ENCODE assay signal across 9 cellular contexts in the genomic region with DNA sequence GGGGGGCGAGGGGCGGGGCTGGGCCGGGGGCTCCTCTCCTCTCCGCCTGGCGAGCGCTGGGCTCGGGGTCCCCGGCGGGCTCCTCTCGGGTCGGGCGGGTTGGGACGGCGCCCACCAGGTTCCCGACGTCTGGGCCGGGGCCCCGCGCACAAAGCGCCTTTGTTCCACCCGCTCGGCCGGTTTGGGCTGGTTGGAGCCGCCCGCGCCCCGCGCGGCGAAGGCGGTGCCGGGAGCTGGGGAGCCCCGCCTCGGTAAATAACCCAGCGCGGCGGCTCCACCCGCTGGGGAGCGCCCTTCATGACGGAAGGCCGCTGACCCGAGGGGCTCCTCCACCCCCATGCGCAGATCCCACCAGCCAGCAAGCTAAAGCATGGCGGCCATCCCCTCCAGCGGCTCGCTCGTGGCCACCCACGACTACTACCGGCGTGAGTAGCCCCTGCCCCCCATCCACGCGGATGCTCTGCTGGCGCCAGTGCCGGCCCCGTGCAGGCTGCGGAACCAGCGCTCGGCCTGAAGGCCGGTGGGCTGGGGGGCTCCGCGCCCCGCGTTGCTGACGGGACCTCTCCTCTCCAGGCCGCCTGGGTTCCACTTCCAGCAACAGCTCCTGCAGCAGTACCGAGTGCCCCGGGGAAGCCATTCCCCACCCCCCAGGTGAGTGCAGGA. TPM values are rescaled to one million over a fixed set of nuclear protein-coding genes. Genes with fewer than 3 reads are reported as not detected.
DNase-seq lines count a peak whose midpoint lies in the region; ATAC-seq, FAIRE-seq and TF ChIP-seq lines count a peak whose summit lies in the region.
"Had no signal": no experiment of that assay in that cellular context is flagged by ENCODE, and none has a peak within 500 bp of the region (broad histone marks: within the 10 kb centered on the region; RNA-seq: fewer than 3 reads in every experiment).

No MANE protein-coding gene starts in this region.

- H2AFZ ChIP-seq in IMR-90 (replicated peaks; ENCODE audit: low read length, poor library complexity) (peak overlapping the region; percentile 89), K562 (ENCODE audit: low read depth, low read length) (no peak overlapping the region)

- no peak overlapping the region for H2BK15ac ChIP-seq in IMR-90 (ENCODE audit: low read depth, low read length)

- peak; percentile 35 for FAIRE-seq in K562 (lab: Jason Lieb, UNC)

- intact Hi-C loops in IMR-90 (cut with micrococcal nuclease) (no loop called here), K562 (cut with micrococcal nuclease) (no loop called here), gastrocnemius medialis (cut with DNase I; ENCODE audit: low total_unique reads) (loop anchor here (1.0 kb wide), 1 partner anchor 25 kb away; no protein-coding TSS in a partner anchor)

- TF ChIP-seq RAD21 in IMR-90 (IDR thresholded peaks at IDR 0.05; ENCODE audit: low read length) (no peak), K562 (CRISPR knock-in tag; conservative IDR thresholded peaks at IDR 0.05 in 1 of 2, IDR thresholded peaks at IDR 0.05 in 1 of 2) (no peak)

- H3K9me3 ChIP-seq in IMR-90 (ENCODE audit: control insufficient read depth, insufficient read depth, low read length) (no peaks in the 10 kb centered on the region), K562 (replicated peaks; ENCODE audit: control insufficient read depth, insufficient read depth, low read depth, low read length) (peaks cover 7% of the 10 kb centered on the region), gastrocnemius medialis (no peaks in the 10 kb centered on the region)

- DNase-seq in DMS79 treated with DMSO at 0.1 percent for 48 hours (lab: John Stamatoyannopoulos, UW) (peak; percentile 37), IMR-90 (peak; percentile 53), T-helper 22 cell (ENCODE audit: low read depth) (peak; percentile 35), K562 (ENCODE audit: extremely low read depth in 1 of 4, low spot score in 3 of 4) (peak; percentile 83 to 91 (median 89)), gastrocnemius medialis (no peak), NCI-H524 (lab: John Stamatoyannopoulos, UW) (no peak)

- POLR2A ChIA-PET in IMR-90 (lab: Charles Lee; ENCODE audit: unreplicated experiment), result interaction anchor here (1.1 kb wide), 1 partner anchor 24 kb away, joined by 3 read pairs; no protein-coding TSS in a partner anchor
- POLR2A ChIA-PET in K562 (lab: Yijun Ruan, JAX), result interaction anchor here (0.6 to 1.7 kb wide), 25 partner anchors 9 to 1822 kb away, joined by 3 to 19 read pairs (median 4); a partner anchor contains a TSS

- peak overlapping the region; percentile 88 for H2BK5ac ChIP-seq in IMR-90 (ENCODE audit: low read depth, low read length, poor library complexity, severe bottlenecking)

- TF ChIP-seq EP300 in K562 (IDR thresholded peaks at IDR 0.05; ENCODE audit: low read length), result no peak

- H2BK120ac ChIP-seq in IMR-90 (ENCODE audit: low read depth, low read length), result no peak overlapping the region

- H3K36me3 ChIP-seq in IMR-90 (ENCODE audit: control insufficient read depth, insufficient read depth, low read length), result peaks cover 23% of the 10 kb centered on the region
- H3K36me3 ChIP-seq in K562 (ENCODE audit: control insufficient read depth, insufficient read depth, low read length), result peaks cover 23% of the 10 kb centered on the region; the same call in 2 of the 3 replicates
- H3K36me3 ChIP-seq in gastrocnemius medialis, result no peaks in the 10 kb centered on the region

- peak overlapping the region; percentile 94 for H2AK9ac ChIP-seq in IMR-90 (replicated peaks; ENCODE audit: low read depth, low read length, poor library complexity)

- 1% methylated on average over 28 of the region's 67 CpGs; no CpG with 5 or more reads in 1 of the 2 experiments for WGBS in IMR-90 (ENCODE audit: extremely low coverage in 2 of 2, insufficient read length in 1 of 2), 2 experiments
- 3% methylated on average over 31 of the region's 67 CpGs for WGBS in K562 (ENCODE audit: insufficient coverage, low coverage, missing lambda C conversion rate)

- H4K20me1 ChIP-seq in IMR-90 (ENCODE audit: insufficient read depth, low read length), result peaks cover 29% of the 10 kb centered on the region
- H4K20me1 ChIP-seq in K562 (replicated peaks; ENCODE audit: control insufficient read depth, insufficient read depth, low read length), result no peaks in the 10 kb centered on the region

- peak; percentile 36 for ATAC-seq in GM21515 (IDR thresholded peaks at IDR 0.05; ENCODE audit: unreplicated experiment)
- ATAC-seq in IMR-90 (ENCODE audit: low read depth), result peak; percentile 68
- peak; percentile 84 for ATAC-seq in K562
- peak; percentile 40 to 43 for ATAC-seq in gastrocnemius medialis

- peaks cover 11% of the 10 kb centered on the region; the same call in 1 of the 2 replicates for H3K9me1 ChIP-seq in IMR-90 (ENCODE audit: insufficient read depth, low read length)
- H3K9me1 ChIP-seq in K562 (ENCODE audit: control insufficient read depth, insufficient read depth, low read length), result no peaks in the 10 kb centered on the region

- peak overlapping the region in 1 of 2 experiments; percentile 37; a peak in 1 of 4 replicates for H4K8ac ChIP-seq in IMR-90 (ENCODE audit: low read depth in 2 of 2, low read length in 2 of 2)

- H3K27me3 ChIP-seq in IMR-90 (ENCODE audit: control insufficient read depth, insufficient read depth, low read length) (no peaks in the 10 kb centered on the region), K562 (ENCODE audit: control insufficient read depth in 2 of 2, insufficient read depth in 2 of 2, low read length in 2 of 2) (peaks cover 21 to 30% of the 10 kb centered on the region in 2 experiments), gastrocnemius medialis (no peaks in the 10 kb centered on the region)

- dilution Hi-C loops in IMR-90 (cut with HindIII; ENCODE audit: low sequenced_read_pairs, unreplicated experiment), result no loop called here

- H2AK5ac ChIP-seq in IMR-90 (ENCODE audit: low read depth, low read length), result peak overlapping the region; percentile 86

- peak overlapping the region; percentile 75 for H3K4ac ChIP-seq in IMR-90 (ENCODE audit: low read depth, low read length)

- peak overlapping the region; percentile 78; the same call in 1 of the 2 replicates for H3K14ac ChIP-seq in IMR-90 (replicated peaks; ENCODE audit: low read depth, low read length)

- H3K27ac ChIP-seq in IMR-90 (ENCODE audit: insufficient read depth, low read length) (peak overlapping the region; percentile 90), K562 (ENCODE audit: extremely low read depth, low read depth, low read length) (peak overlapping the region; percentile 96), gastrocnemius medialis (peak overlapping the region; percentile 85 to 92 (median 87))

- no peak overlapping the region for H2BK20ac ChIP-seq in IMR-90 (ENCODE audit: low read depth, low read length)

- H3K56ac ChIP-seq in IMR-90 (ENCODE audit: extremely low read depth, insufficient read depth, low read length), result no peak overlapping the region

- H3K4me3 ChIP-seq in IMR-90 (ENCODE audit: insufficient read depth, low read depth, low read length) (peak overlapping the region; percentile 97), K562 (peak overlapping the region; percentile 85), iPS-11a (ENCODE audit: low read depth, low read length) (peak overlapping the region; percentile 89), gastrocnemius medialis (peak overlapping the region; percentile 75 to 88 (median 85))

- peak overlapping the region; percentile 78 for H3K23ac ChIP-seq in IMR-90 (ENCODE audit: low read depth, low read length)

- no peak overlapping the region for H4K5ac ChIP-seq in IMR-90 (ENCODE audit: low read depth, low read length)

- in situ Hi-C loops in IMR-90 (cut with MboI; ENCODE audit: low sequenced_read_pairs) (no loop called here), K562 (cut with MboI) (no loop called here), gastrocnemius medialis (cut with MboI; ENCODE audit: low sequenced_read_pairs in 4 of 4) (no loop called here)

- TF ChIP-seq POLR2A in IMR-90 (IDR thresholded peaks at IDR 0.05; ENCODE audit: low read depth, low read length), result no peak; the same call in 1 of the 2 replicates
- TF ChIP-seq POLR2A in K562 (conservative IDR thresholded peaks at IDR 0.05), result no peak; the same call in 1 of the 2 replicates
- TF ChIP-seq POLR2A in gastrocnemius medialis (IDR thresholded peaks at IDR 0.05), result no peak

- BruUV-seq in IMR-90 (replicated peaks; lab: Mats Ljungman, UMichigan) (TSS peak; percentile 99), K562 (replicated peaks; lab: Mats Ljungman, UMichigan) (TSS peak; percentile 77)

- H3K4me1 ChIP-seq in IMR-90 (ENCODE audit: control insufficient read depth, insufficient read depth, low read length) (peaks cover 13% of the 10 kb centered on the region), K562 (replicated peaks in 1 of 2; ENCODE audit: control insufficient read depth in 2 of 2, insufficient read depth in 2 of 2, low read length in 2 of 2) (peaks cover 10 to 57% of the 10 kb centered on the region in 2 experiments), gastrocnemius medialis (peaks cover 12 to 23% of the 10 kb centered on the region in 2 donors)

- H3K18ac ChIP-seq in IMR-90 (ENCODE audit: low read depth, low read length), result no peak overlapping the region; the same call in 1 of the 2 replicates

- TF ChIP-seq CTCF in IMR-90 (conservative IDR thresholded peaks at IDR 0.05; ENCODE audit: low read depth, low read length) (no peak), K562 (IDR thresholded peaks at IDR 0.05 in 2 of 3, conservative IDR thresholded peaks at IDR 0.05 in 1 of 3; ENCODE audit: insufficient read depth in 2 of 3, low read depth in 1 of 3, low read length in 3 of 3) (peak; percentile 15 to 39 (median 39); a peak in 3 of 6 replicates), gastrocnemius medialis (IDR thresholded peaks at IDR 0.05 in 4 of 5, conservative IDR thresholded peaks at IDR 0.05 in 1 of 5) (peak in 2 of 5 experiments; percentile 6 to 18)

- peak overlapping the region; percentile 80 for H3K4me2 ChIP-seq in IMR-90 (ENCODE audit: low read depth, low read length)
- peak overlapping the region; percentile 89 for H3K4me2 ChIP-seq in K562 (ENCODE audit: insufficient read depth, low read length)

- H3K9ac ChIP-seq in IMR-90 (ENCODE audit: low read depth, low read length), result peak overlapping the region; percentile 89
- H3K9ac ChIP-seq in K562 (ENCODE audit: insufficient read depth in 1 of 2, low read depth in 2 of 2, low read length in 2 of 2), result peak overlapping the region; percentile 79 to 98

- H3K79me2 ChIP-seq in K562 (ENCODE audit: control insufficient read depth, insufficient read depth, low read length), result peaks cover 14% of the 10 kb centered on the region

- H4K91ac ChIP-seq in IMR-90 (ENCODE audit: insufficient read depth, low read depth, low read length), result peak overlapping the region; percentile 24; the same call in 1 of the 2 replicates

- CTCF ChIA-PET in IMR-90 (lab: Yijun Ruan, JAX) (interaction anchor here (1.0 to 1.7 kb wide), 3 partner anchors 16 to 25 kb away, joined by 4 read pairs; a partner anchor contains a TSS), K562 (lab: Yijun Ruan, JAX; ENCODE audit: low intra/inter-chr PET ratio) (no interaction called here)

- H3K79me1 ChIP-seq in IMR-90 (ENCODE audit: low read depth in 1 of 2, low read length in 2 of 2), result peaks cover 19 to 38% of the 10 kb centered on the region in 2 experiments

RNA-seq across cellular contexts. Expression of a gene that starts 0.5 kb away (rescaled TPM):
- total RNA-seq in IMR-90 (2012; rRNA removed) (12.9 and 17.2 TPM in 2 replicates), K562 (2014; rRNA removed) (73.9 and 86.1 TPM in 2 replicates), K562 (2014; rRNA removed; fragmentation: Illumina TruSeq; extraction: Trizol) (2.3 and 4.5 TPM in 2 replicates), K562 (2015; rRNA removed; fragmentation: Illumina TruSeq; extraction: Trizol) (10.5 and 16.6 TPM in 2 replicates), K562 (2021) (220 and 233 TPM in 2 replicates), gastrocnemius medialis (100 to 1,000 TPM in 1 of 4 donors, 10 to 100 TPM in 3; 50.2 to 207 (median 76.1) TPM)
- polyA plus RNA-seq in IMR-90 (2012; rRNA removed) (171 and 200 TPM in 2 replicates), K562 (2011; rRNA removed) (4.5 and 9.8 TPM in 2 replicates), K562 (2014; fragmentation: Illumina TruSeq; extraction: Trizol) (11.2 and 59.1 TPM in 2 replicates), K562 (2014; fragmentation: Nextera tagmentation; extraction: Ambion mirVana) (under 1 TPM; 0.77 to 0.85 TPM), K562 (2014; rRNA removed) (98.3 and 99.6 TPM in 2 replicates)
- polyA plus RNA-seq in IMR-90 (2012; cell fraction: cytosol; rRNA removed), result 100 and 301 TPM in 2 replicates
- 38.4 and 113 TPM in 2 replicates for polyA plus RNA-seq in IMR-90 (2012; cell fraction: nucleus; rRNA removed; ENCODE audit: low replicate concordance)
- 8.8 and 25.0 TPM in 2 replicates for total RNA-seq in K562 (2011; cell fraction: chromatin; rRNA removed; ENCODE audit: low replicate concordance)
- total RNA-seq in K562 (2011; cell fraction: nucleolus; rRNA removed), result 34.9 and 37.0 TPM in 2 replicates
- total RNA-seq in K562 (2011; cell fraction: nucleoplasm; rRNA removed), result 25.6 and 28.6 TPM in 2 replicates
- 17.2 and 51.6 TPM in 2 replicates for polyA plus RNA-seq in K562 (2011; cell fraction: cytosol; rRNA removed)
- 34.4 and 40.3 TPM in 2 replicates for polyA plus RNA-seq in K562 (2011; cell fraction: nucleus; rRNA removed)
- polyA plus RNA-seq in K562 (2012), result 125 and 320 TPM in 2 replicates
- polyA minus RNA-seq in K562 (2011; rRNA and poly(A)+ RNA removed), result 0.95 and 2.2 TPM in 2 replicates
- polyA minus RNA-seq in K562 (2011; cell fraction: cytosol; rRNA and poly(A)+ RNA removed), result 82.0 and 193 TPM in 2 replicates
- polyA minus RNA-seq in K562 (2011; cell fraction: nucleus; rRNA and poly(A)+ RNA removed), result 25.2 and 33.4 TPM in 2 replicates

RNA-seq across cellular contexts. Expression of a gene that starts 16.1 kb away (rescaled TPM):
- total RNA-seq in IMR-90 (2012; rRNA removed) (not detected in 2 replicates), K562 (2014; rRNA removed) (not detected in 2 replicates), K562 (2014; rRNA removed; fragmentation: Illumina TruSeq; extraction: Trizol) (not detected in 2 replicates), K562 (2015; rRNA removed; fragmentation: Illumina TruSeq; extraction: Trizol) (not detected in 2 replicates), K562 (2021) (not detected in 2 replicates), gastrocnemius medialis (under 1 TPM in 1 of 4 donors, not detected in 3; 0.36 TPM)
- polyA plus RNA-seq in IMR-90 (2012; rRNA removed) (0.07 TPM in 1 of 2 replicates, not detected in the other), K562 (2011; rRNA removed) (not detected in 2 replicates), K562 (2014; fragmentation: Illumina TruSeq; extraction: Trizol) (not detected in 2 replicates), K562 (2014; fragmentation: Nextera tagmentation; extraction: Ambion mirVana) (not detected), K562 (2014; rRNA removed) (0.07 TPM in 1 of 2 replicates, not detected in the other)
- 0.03 and 0.04 TPM in 2 replicates for polyA plus RNA-seq in IMR-90 (2012; cell fraction: cytosol; rRNA removed)
- polyA plus RNA-seq in IMR-90 (2012; cell fraction: nucleus; rRNA removed; ENCODE audit: low replicate concordance), result 0.19 and 0.28 TPM in 2 replicates
- total RNA-seq in K562 (2011; cell fraction: chromatin; rRNA removed; ENCODE audit: low replicate concordance), result not detected in 2 replicates
- total RNA-seq in K562 (2011; cell fraction: nucleolus; rRNA removed), result not detected in 2 replicates
- not detected in 2 replicates for total RNA-seq in K562 (2011; cell fraction: nucleoplasm; rRNA removed)
- 0.03 TPM in 1 of 2 replicates, not detected in the other for polyA plus RNA-seq in K562 (2011; cell fraction: cytosol; rRNA removed)
- not detected in 2 replicates for polyA plus RNA-seq in K562 (2011; cell fraction: nucleus; rRNA removed)
- polyA plus RNA-seq in K562 (2012), result 0.11 TPM in 1 of 2 replicates, not detected in the other
- not detected in 2 replicates for polyA minus RNA-seq in K562 (2011; rRNA and poly(A)+ RNA removed)
- not detected in 2 replicates for polyA minus RNA-seq in K562 (2011; cell fraction: cytosol; rRNA and poly(A)+ RNA removed)
- polyA minus RNA-seq in K562 (2011; cell fraction: nucleus; rRNA and poly(A)+ RNA removed), result not detected in 2 replicates

RNA-seq across cellular contexts. Expression of a gene that starts 22.2 kb away (rescaled TPM):
- total RNA-seq in IMR-90 (2012; rRNA removed) (1.3 and 2.2 TPM in 2 replicates), K562 (2014; rRNA removed) (20.9 and 24.8 TPM in 2 replicates), K562 (2014; rRNA removed; fragmentation: Illumina TruSeq; extraction: Trizol) (8.7 and 11.5 TPM in 2 replicates), K562 (2015; rRNA removed; fragmentation: Illumina TruSeq; extraction: Trizol) (7.7 and 8.7 TPM in 2 replicates), K562 (2021) (29.0 and 29.6 TPM in 2 replicates), gastrocnemius medialis (1,000 to 10,000 TPM; 1,736 to 2,603 (median 2,395) TPM)
- polyA plus RNA-seq in IMR-90 (2012; rRNA removed) (3.2 and 4.6 TPM in 2 replicates), K562 (2011; rRNA removed) (9.6 and 11.8 TPM in 2 replicates), K562 (2014; fragmentation: Illumina TruSeq; extraction: Trizol) (27.2 and 29.6 TPM in 2 replicates), K562 (2014; fragmentation: Nextera tagmentation; extraction: Ambion mirVana) (under 1 TPM; 0.04 to 0.58 TPM), K562 (2014; rRNA removed) (10.9 and 11.4 TPM in 2 replicates)
- polyA plus RNA-seq in IMR-90 (2012; cell fraction: cytosol; rRNA removed), result 3.8 and 11.2 TPM in 2 replicates
- polyA plus RNA-seq in IMR-90 (2012; cell fraction: nucleus; rRNA removed; ENCODE audit: low replicate concordance), result 4.7 and 11.2 TPM in 2 replicates
- total RNA-seq in K562 (2011; cell fraction: chromatin; rRNA removed; ENCODE audit: low replicate concordance), result 13.0 and 31.1 TPM in 2 replicates
- total RNA-seq in K562 (2011; cell fraction: nucleolus; rRNA removed), result 23.3 and 23.8 TPM in 2 replicates
- total RNA-seq in K562 (2011; cell fraction: nucleoplasm; rRNA removed), result 9.9 and 20.4 TPM in 2 replicates
- polyA plus RNA-seq in K562 (2011; cell fraction: cytosol; rRNA removed), result 10.8 and 19.3 TPM in 2 replicates
- 13.8 and 24.9 TPM in 2 replicates for polyA plus RNA-seq in K562 (2011; cell fraction: nucleus; rRNA removed)
- 29.1 and 61.1 TPM in 2 replicates for polyA plus RNA-seq in K562 (2012)
- polyA minus RNA-seq in K562 (2011; rRNA and poly(A)+ RNA removed), result 10.3 and 11.5 TPM in 2 replicates
- polyA minus RNA-seq in K562 (2011; cell fraction: cytosol; rRNA and poly(A)+ RNA removed), result 34.7 and 45.1 TPM in 2 replicates
- polyA minus RNA-seq in K562 (2011; cell fraction: nucleus; rRNA and poly(A)+ RNA removed), result 8.2 and 10.0 TPM in 2 replicates

RNA-seq across cellular contexts. Expression of a gene that starts 26.5 kb away (rescaled TPM):
- total RNA-seq in IMR-90 (2012; rRNA removed) (not detected in 2 replicates), K562 (2014; rRNA removed) (not detected in 2 replicates), K562 (2014; rRNA removed; fragmentation: Illumina TruSeq; extraction: Trizol) (not detected in 2 replicates), K562 (2015; rRNA removed; fragmentation: Illumina TruSeq; extraction: Trizol) (not detected in 2 replicates), K562 (2021) (not detected in 2 replicates), gastrocnemius medialis (not detected)
- polyA plus RNA-seq in IMR-90 (2012; rRNA removed) (not detected in 2 replicates), K562 (2011; rRNA removed) (0.04 and 0.07 TPM in 2 replicates), K562 (2014; fragmentation: Illumina TruSeq; extraction: Trizol) (not detected in 2 replicates), K562 (2014; fragmentation: Nextera tagmentation; extraction: Ambion mirVana) (not detected), K562 (2014; rRNA removed) (not detected in 2 replicates)
- polyA plus RNA-seq in IMR-90 (2012; cell fraction: cytosol; rRNA removed), result not detected in 2 replicates
- polyA plus RNA-seq in IMR-90 (2012; cell fraction: nucleus; rRNA removed; ENCODE audit: low replicate concordance), result not detected in 2 replicates
- not detected in 2 replicates for total RNA-seq in K562 (2011; cell fraction: chromatin; rRNA removed; ENCODE audit: low replicate concordance)
- 0.17 TPM in 1 of 2 replicates, not detected in the other for total RNA-seq in K562 (2011; cell fraction: nucleolus; rRNA removed)
- total RNA-seq in K562 (2011; cell fraction: nucleoplasm; rRNA removed), result not detected in 2 replicates
- 0.03 and 0.07 TPM in 2 replicates for polyA plus RNA-seq in K562 (2011; cell fraction: cytosol; rRNA removed)
- 0.13 and 0.21 TPM in 2 replicates for polyA plus RNA-seq in K562 (2011; cell fraction: nucleus; rRNA removed)
- polyA plus RNA-seq in K562 (2012), result 0.05 TPM in 1 of 2 replicates, not detected in the other
- not detected in 2 replicates for polyA minus RNA-seq in K562 (2011; rRNA and poly(A)+ RNA removed)
- not detected in 2 replicates for polyA minus RNA-seq in K562 (2011; cell fraction: cytosol; rRNA and poly(A)+ RNA removed)
- not detected in 2 replicates for polyA minus RNA-seq in K562 (2011; cell fraction: nucleus; rRNA and poly(A)+ RNA removed)
- total RNA-seq: renal cortical epithelial cell had no signal

RNA-seq across cellular contexts. Expression of a gene that starts 32.9 kb away (rescaled TPM):
- total RNA-seq in IMR-90 (2012; rRNA removed) (0.28 and 0.36 TPM in 2 replicates), K562 (2014; rRNA removed) (0.64 and 0.65 TPM in 2 replicates), K562 (2014; rRNA removed; fragmentation: Illumina TruSeq; extraction: Trizol) (0.06 TPM in 1 of 2 replicates, not detected in the other), K562 (2015; rRNA removed; fragmentation: Illumina TruSeq; extraction: Trizol) (0.14 and 0.23 TPM in 2 replicates), K562 (2021) (0.74 and 0.89 TPM in 2 replicates), gastrocnemius medialis (under 1 TPM in 1 of 4 donors, not detected in 3; 0.13 TPM)
- polyA plus RNA-seq in IMR-90 (2012; rRNA removed) (1.0 and 1.6 TPM in 2 replicates), K562 (2011; rRNA removed) (1.2 TPM in 2 replicates), K562 (2014; fragmentation: Illumina TruSeq; extraction: Trizol) (0.15 and 0.39 TPM in 2 replicates), K562 (2014; fragmentation: Nextera tagmentation; extraction: Ambion mirVana) (under 1 TPM in 1 of 2 experiments, not detected in 1; 0.08 TPM), K562 (2014; rRNA removed) (1.2 and 2.3 TPM in 2 replicates)
- polyA plus RNA-seq in IMR-90 (2012; cell fraction: cytosol; rRNA removed), result 0.57 and 1.9 TPM in 2 replicates
- 3.1 and 7.9 TPM in 2 replicates for polyA plus RNA-seq in IMR-90 (2012; cell fraction: nucleus; rRNA removed; ENCODE audit: low replicate concordance)
- total RNA-seq in K562 (2011; cell fraction: chromatin; rRNA removed; ENCODE audit: low replicate concordance), result 1.1 and 6.2 TPM in 2 replicates
- total RNA-seq in K562 (2011; cell fraction: nucleolus; rRNA removed), result 5.0 and 5.5 TPM in 2 replicates
- 1.8 and 2.2 TPM in 2 replicates for total RNA-seq in K562 (2011; cell fraction: nucleoplasm; rRNA removed)
- 1.9 and 6.4 TPM in 2 replicates for polyA plus RNA-seq in K562 (2011; cell fraction: cytosol; rRNA removed)
- polyA plus RNA-seq in K562 (2011; cell fraction: nucleus; rRNA removed), result 5.8 and 19.1 TPM in 2 replicates
- polyA plus RNA-seq in K562 (2012), result 0.94 and 1.1 TPM in 2 replicates
- polyA minus RNA-seq in K562 (2011; rRNA and poly(A)+ RNA removed), result 0.45 and 0.56 TPM in 2 replicates
- 0.46 and 1.3 TPM in 2 replicates for polyA minus RNA-seq in K562 (2011; cell fraction: cytosol; rRNA and poly(A)+ RNA removed)
- polyA minus RNA-seq in K562 (2011; cell fraction: nucleus; rRNA and poly(A)+ RNA removed), result 1.6 and 3.9 TPM in 2 replicates

Comparison
In these comparisons a context has a peak if more than half of its experiments do, and no peak if none do; other contexts are left out.
1. DNase-seq: peak in DMS79 treated with DMSO at 0.1 percent for 48 hours (single experiment), IMR-90 (single experiment), T-helper 22 cell (single experiment) and K562 (4 of 4); none in gastrocnemius medialis (0 of 2) and NCI-H524 (0 of 2).
2. RNA of a gene that starts 22.2 kb away (total RNA-seq): 1,736 to 2,603 TPM in gastrocnemius medialis; 7.7 to 31.1 TPM in K562 and 1.3 to 2.2 TPM in IMR-90; every median in the first group is over 10 times any median in the second.
3. Peak in every context shown above with its lines, with median percentiles within 50 percentile points of each other: ATAC-seq, H3K27ac ChIP-seq and H3K4me3 ChIP-seq.